ENCODE assay signal across 9 cellular contexts in the genomic region with DNA sequence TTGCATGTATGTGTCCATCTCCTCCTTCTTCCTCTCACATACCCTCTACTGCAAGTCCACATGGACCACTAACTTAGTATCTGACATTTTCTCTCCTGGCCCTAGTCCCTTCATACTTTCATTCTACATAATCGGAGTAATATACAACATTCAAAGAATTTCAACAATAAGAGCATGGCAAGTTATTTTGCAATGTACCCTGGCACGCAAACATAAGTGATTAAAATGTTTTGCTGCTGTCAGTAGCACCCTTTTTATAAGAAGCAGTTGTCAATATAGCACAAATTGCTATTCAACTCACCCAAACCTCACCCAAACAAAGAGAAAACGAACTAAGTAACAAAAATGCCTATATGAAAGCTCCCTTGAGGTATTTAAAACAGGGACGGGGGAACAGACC. TPM values are rescaled to one million over a fixed set of nuclear protein-coding genes. Genes with fewer than 3 reads are reported as not detected.
DNase-seq lines count a peak whose midpoint lies in the region; ATAC-seq, FAIRE-seq and TF ChIP-seq lines count a peak whose summit lies in the region.
"Had no signal": no experiment of that assay in that cellular context is flagged by ENCODE, and none has a peak within 500 bp of the region (broad histone marks: within the 10 kb centered on the region; RNA-seq: fewer than 3 reads in every experiment).

No MANE protein-coding gene starts in this region.

- H3K36me3 ChIP-seq in HUES64 (ENCODE audit: insufficient read depth, low read length) (no peaks in the 10 kb centered on the region), keratinocyte (ENCODE audit: control insufficient read depth in 2 of 2, extremely low read depth in 1 of 2, insufficient read depth in 2 of 2, low read length in 2 of 2) (no peaks in the 10 kb centered on the region), stomach (no peaks in the 10 kb centered on the region)

- H3K27me3 ChIP-seq in HUES64 (ENCODE audit: insufficient read depth, low read length) (no peaks in the 10 kb centered on the region), keratinocyte (ENCODE audit: control insufficient read depth, extremely low read depth, insufficient read depth, low read length) (no peaks in the 10 kb centered on the region), stomach (no peaks in the 10 kb centered on the region)

- H3K4me2 ChIP-seq in keratinocyte (ENCODE audit: control insufficient read depth, extremely low read depth, insufficient read depth, low read depth, low read length): peak overlapping the region; percentile 98

- FAIRE-seq in keratinocyte (lab: Jason Lieb, UNC): no peak

- peaks cover 37% of the 10 kb centered on the region for H3K4me1 Mint-ChIP-seq in activated naive CD8-positive, alpha-beta T cell treated with anti-CD3 and anti-CD28 coated beads, Interleukin-2, amount 10 ng/mL, durations not matched to agents 7 days and 5 days

- peaks cover 57% of the 10 kb centered on the region for H3K79me2 ChIP-seq in keratinocyte (ENCODE audit: control insufficient read depth, insufficient read depth, low read length)

- H3K4me1 ChIP-seq in HUES64 (ENCODE audit: insufficient read depth, low read length): peaks cover 35% of the 10 kb centered on the region
- peaks cover 16% of the 10 kb centered on the region for H3K4me1 ChIP-seq in keratinocyte (ENCODE audit: control insufficient read depth, extremely low read depth, insufficient read depth, low read length)
- peaks cover 23 to 65% (median 42%) of the 10 kb centered on the region in 4 donors for H3K4me1 ChIP-seq in stomach

- POLR2A ChIA-PET in activated naive CD8-positive, alpha-beta T cell treated with anti-CD3 and anti-CD28 coated beads, Interleukin-2, amount 10 ng/mL, durations not matched to agents 7 days and 5 days (lab: Charles Lee): interaction anchor here (1.1 to 1.5 kb wide), 3 partner anchors 120 to 191 kb away, joined by 3 to 11 read pairs (median 6); a partner anchor contains a TSS

- peak overlapping the region; percentile 94 for H3K9ac ChIP-seq in HUES64 (ENCODE audit: low read depth, low read length)
- peak overlapping the region; percentile 87 for H3K9ac ChIP-seq in keratinocyte (ENCODE audit: control insufficient read depth, extremely low read depth, insufficient read depth, low read length)

- no peak for ATAC-seq in activated naive CD8-positive, alpha-beta T cell treated with anti-CD3 and anti-CD28 coated beads, Interleukin-2, amount 10 ng/mL, durations not matched to agents 7 days and 5 days (ENCODE audit: low read depth)

- intact Hi-C loops in stomach (cut with DNase I; ENCODE audit: low total_unique reads): loop anchor here (5.0 kb wide), 1 partner anchor 119 kb away; a partner anchor contains a TSS

- dilution Hi-C loops in keratinocyte (cut with MboI; ENCODE audit: extremely low pct_ligation_motif_present, low sequenced_read_pairs): no loop called here

- TF ChIP-seq EP300 in stomach (IDR thresholded peaks at IDR 0.05): no peak

- peak overlapping the region; percentile 94 for H3K4me3 Mint-ChIP-seq in activated naive CD8-positive, alpha-beta T cell treated with anti-CD3 and anti-CD28 coated beads, Interleukin-2, amount 10 ng/mL, durations not matched to agents 7 days and 5 days

- no peak for TF ChIP-seq POLR2A in stomach (IDR thresholded peaks at IDR 0.05)

- H3K9me3 ChIP-seq in HUES64 (ENCODE audit: insufficient read depth, low read depth, low read length) (no peaks in the 10 kb centered on the region), keratinocyte (ENCODE audit: control insufficient read depth, low read depth, low read length) (no peaks in the 10 kb centered on the region), stomach (no peaks in the 10 kb centered on the region)

- H2AFZ ChIP-seq in keratinocyte (ENCODE audit: control insufficient read depth, low read length): no peak overlapping the region

- no peaks in the 10 kb centered on the region for H3K9me1 ChIP-seq in keratinocyte (ENCODE audit: control insufficient read depth, extremely low read depth, insufficient read depth, low read length)

- DNase-seq in activated naive CD8-positive, alpha-beta T cell treated with anti-CD3 and anti-CD28 coated beads, Interleukin-2, amount 10 ng/mL, durations not matched to agents 7 days and 5 days: no peak
- DNase-seq in keratinocyte (ENCODE audit: low read depth, low spot score) (no peak), stomach (no peak), NCI-H69 (lab: John Stamatoyannopoulos, UW) (no peak), OCI-M2 (lab: John Stamatoyannopoulos, UW; ENCODE audit: unreplicated experiment) (no peak), SHP77 treated with DMSO at 0.1 percent for 48 hours (lab: John Stamatoyannopoulos, UW) (no peak)
- DNase-seq in activated effector memory CD4-positive, alpha-beta T cell treated with anti-CD3 and anti-CD28 coated beads, Interleukin-2, amount 50 U/mL, for 16 hours: no peak
- DNase-seq: NCI-H1436 treated with DMSO at 0.1 percent for 48 hours had no signal

- H3K27ac Mint-ChIP-seq in activated naive CD8-positive, alpha-beta T cell treated with anti-CD3 and anti-CD28 coated beads, Interleukin-2, amount 10 ng/mL, durations not matched to agents 7 days and 5 days: peak overlapping the region; percentile 92

- no peak overlapping the region for H3K27ac ChIP-seq in HUES64 (ENCODE audit: low read depth, low read length)
- peak overlapping the region; percentile 86 for H3K27ac ChIP-seq in keratinocyte (ENCODE audit: control insufficient read depth, insufficient read depth, low read length)
- H3K27ac ChIP-seq in stomach: peak overlapping the region in 4 of 5 donors; percentile 96 to 100 (median 98)

- no peaks in the 10 kb centered on the region for H3K9me3 Mint-ChIP-seq in activated naive CD8-positive, alpha-beta T cell treated with anti-CD3 and anti-CD28 coated beads, Interleukin-2, amount 10 ng/mL, durations not matched to agents 7 days and 5 days

- TF ChIP-seq CTCF in keratinocyte (optimal IDR thresholded peaks at IDR 0.05 in 1 of 3, IDR thresholded peaks at IDR 0.05 in 1 of 3, conservative IDR thresholded peaks at IDR 0.05 in 1 of 3; ENCODE audit: extremely low read depth in 1 of 3, insufficient read depth in 2 of 3, low read length in 3 of 3): no peak
- TF ChIP-seq CTCF in stomach (IDR thresholded peaks at IDR 0.05): no peak

- 28% methylated on average over 4 of the region's 4 CpGs for WGBS in HUES64
- WGBS in stomach, 5 donors: 3 to 8% (median 3%) methylated on average over 4 of the region's 4 CpGs

- H4K20me1 ChIP-seq in keratinocyte (ENCODE audit: control insufficient read depth, extremely low read depth, insufficient read depth, low read length): peaks cover 4% of the 10 kb centered on the region

- H3K36me3 Mint-ChIP-seq in activated naive CD8-positive, alpha-beta T cell treated with anti-CD3 and anti-CD28 coated beads, Interleukin-2, amount 10 ng/mL, durations not matched to agents 7 days and 5 days: peaks cover 11% of the 10 kb centered on the region

- H3K4me3 ChIP-seq in HUES64 (ENCODE audit: low read length) (peak overlapping the region; percentile 84), keratinocyte (ENCODE audit: control insufficient read depth in 2 of 3, extremely low read depth in 1 of 3, insufficient read depth in 2 of 3, low read depth in 1 of 3, low read length in 3 of 3) (peak overlapping the region; percentile 81 to 93 (median 85)), stomach (peak overlapping the region; percentile 65 to 86 (median 84))

- no peaks in the 10 kb centered on the region for H3K27me3 Mint-ChIP-seq in activated naive CD8-positive, alpha-beta T cell treated with anti-CD3 and anti-CD28 coated beads, Interleukin-2, amount 10 ng/mL, durations not matched to agents 7 days and 5 days

RNA-seq across cellular contexts. Expression of a gene that starts 1.8 kb away (rescaled TPM):
- 106 TPM for polyA plus RNA-seq in HUES64 (2013, experiment 1 of 2)
- 130 TPM for polyA plus RNA-seq in HUES64 (2013, experiment 2 of 2)
- total RNA-seq in activated naive CD8-positive, alpha-beta T cell treated with anti-CD3 and anti-CD28 coated beads, Interleukin-2, amount 10 ng/mL, durations not matched to agents 7 days and 5 days: 100 to 1,000 TPM; 139 to 143 TPM
- polyA plus RNA-seq in keratinocyte (30.3 to 71.8 TPM (median 34.7 TPM) in 3 replicates), stomach (10 to 100 TPM; 39.7 to 43.6 (median 39.9) TPM)
- polyA plus RNA-seq in keratinocyte (2011; ENCODE audit: low read depth): 74.3 TPM
- polyA plus RNA-seq in keratinocyte (2011; cell fraction: cytosol; rRNA removed): 27.7 and 48.3 TPM in 2 replicates
- polyA plus RNA-seq in keratinocyte (2011; cell fraction: nucleus; rRNA removed): 49.5 and 73.9 TPM in 2 replicates
- 27.6 and 52.1 TPM in 2 replicates for polyA plus RNA-seq in keratinocyte (2012; ENCODE audit: low replicate concordance)
- polyA minus RNA-seq in keratinocyte: 9.1 to 54.8 TPM (median 22.3 TPM) in 3 replicates
- 19.4 TPM for polyA minus RNA-seq in keratinocyte (2011; cell fraction: cytosol; rRNA and poly(A)+ RNA removed)
- polyA minus RNA-seq in keratinocyte (2011; cell fraction: nucleus; rRNA and poly(A)+ RNA removed): 30.6 and 64.1 TPM in 2 replicates
- total RNA-seq in stomach: 100 to 1,000 TPM in 3 of 5 donors, 10 to 100 TPM in 2; 35.6 to 266 (median 113) TPM
